In genomic region chr11:78080084-78080817, GRCh38 we compare ENCODE assay signal across 8 cellular contexts. TPM values are rescaled to one million over a fixed set of nuclear protein-coding genes. Genes with fewer than 3 reads are reported as not detected.
A peak's percentile ranks its signal among the peaks of the same experiment; 100 is the strongest.
DNase-seq lines count a peak whose midpoint lies in the region; ATAC-seq and TF ChIP-seq lines count a peak whose summit lies in the region.

No MANE protein-coding gene starts in this region.

- no peak for TF ChIP-seq CTCF in 22Rv1 (IDR thresholded peaks at IDR 0.05)
- TF ChIP-seq CTCF in brain microvascular endothelial cell (IDR thresholded peaks at IDR 0.05; ENCODE audit: low read depth, low read length, missing control alignments) = no peak

- ATAC-seq in GM19395 (IDR thresholded peaks at IDR 0.05; ENCODE audit: unreplicated experiment) = no peak

- H3K36me3 ChIP-seq in HUES48 (ENCODE audit: control insufficient read depth, insufficient read depth, low read length) (peaks cover 10% of the 10 kb centered on the region), brain microvascular endothelial cell (replicated peaks) (no peaks in the 10 kb centered on the region)

- in situ Hi-C loops in brain microvascular endothelial cell (cut with HindIII; ENCODE audit: low pct_ligation_motif_present, low sequenced_read_pairs) = no loop called here

- H3K4me3 ChIP-seq in HUES48 (ENCODE audit: low read depth, low read length) (peak overlapping the region; percentile 98), brain microvascular endothelial cell (ENCODE audit: low read depth, low read length) (peak overlapping the region; percentile 75), mononuclear cell (ENCODE audit: low read length) (peak overlapping the region; percentile 95)

- no peaks in the 10 kb centered on the region for H3K9me3 ChIP-seq in HUES48 (ENCODE audit: control insufficient read depth, insufficient read depth, low read length)
- no peaks in the 10 kb centered on the region for H3K9me3 ChIP-seq in mononuclear cell (ENCODE audit: low read depth, low read length)

- H3K27me3 ChIP-seq in HUES48 (ENCODE audit: control insufficient read depth, insufficient read depth, low read length) = no peaks in the 10 kb centered on the region
- no peaks in the 10 kb centered on the region for H3K27me3 ChIP-seq in brain microvascular endothelial cell (replicated peaks)
- H3K27me3 ChIP-seq in mononuclear cell (ENCODE audit: insufficient read depth, low read length) = no peaks in the 10 kb centered on the region

- peak overlapping the region; percentile 92 for H3K9ac ChIP-seq in HUES48 (ENCODE audit: low read depth, low read length)

- DNase-seq in brain microvascular endothelial cell = no peak
- no peak for DNase-seq in NK-92 treated with Interleukin-12 subunit alpha and Interleukin-12 subunit beta, amount 100 ng/mL, for 24 hours (lab: John Stamatoyannopoulos, UW)
- DNase-seq in epidermal melanocyte (ENCODE audit: insufficient read length, low spot score) = no peak
- no peak for DNase-seq in 8988T

- H3K27ac ChIP-seq in 22Rv1 = peak overlapping the region; percentile 66
- H3K27ac ChIP-seq in HUES48 (ENCODE audit: low read depth, low read length) = peak overlapping the region; percentile 88
- H3K27ac ChIP-seq in brain microvascular endothelial cell = peak overlapping the region; percentile 81

- H3K4me1 ChIP-seq in HUES48 (ENCODE audit: control insufficient read depth, insufficient read depth, low read length) (no peaks in the 10 kb centered on the region; the same call in 1 of the 2 replicates), mononuclear cell (ENCODE audit: insufficient read depth, low read length) (peaks cover 46% of the 10 kb centered on the region)

RNA-seq across cellular contexts. Expression of gene NDUFC2, which starts 0.6 kb away (rescaled TPM):
- 18.5 TPM for total RNA-seq in mononuclear cell

RNA-seq across cellular contexts. Expression of gene THRSP, which starts 16.6 kb away (rescaled TPM):
- total RNA-seq in mononuclear cell = 0.31 TPM

RNA-seq across cellular contexts. Expression of gene KCTD14, which starts 57.2 kb away (rescaled TPM):
- total RNA-seq in mononuclear cell = not detected

RNA-seq across cellular contexts. Expression of gene ALG8, which starts 59.2 kb away (rescaled TPM):
- 17.1 TPM for total RNA-seq in mononuclear cell
